In genomic region chr18:79942786-79943607, GRCh38 we compare ENCODE assay signal across 14 cellular contexts. TPM values are rescaled to one million over a fixed set of nuclear protein-coding genes. Genes with fewer than 3 reads are reported as not detected.
DNase-seq lines count a peak whose midpoint lies in the region; ATAC-seq and TF ChIP-seq lines count a peak whose summit lies in the region.
"Had no signal": no experiment of that assay in that cellular context is flagged by ENCODE, and none has a peak within 500 bp of the region (broad histone marks: within the 10 kb centered on the region; RNA-seq: fewer than 3 reads in every experiment).

No MANE protein-coding gene starts in this region.

- TF ChIP-seq EP300 in suprapubic skin (IDR thresholded peaks at IDR 0.05), result no peak

- peaks cover 53% of the 10 kb centered on the region for H3K4me1 Mint-ChIP-seq in chondrocyte (ENCODE audit: low read depth)
- no peaks in the 10 kb centered on the region for H3K4me1 Mint-ChIP-seq in Calu3 (ENCODE audit: low read depth, unreplicated experiment)

- DNase-seq in OCI-M1 (lab: John Stamatoyannopoulos, UW) (peak; percentile 59), chondrocyte (ENCODE audit: low spot score) (peak; percentile 79), suprapubic skin (ENCODE audit: low spot score in 2 of 2) (peak; percentile 62 to 67), Calu3 (no peak), GM13977 (ENCODE audit: low spot score) (no peak)
- DNase-seq: C1 segment of cervical spinal cord; DMS79 treated with DMSO at 0.1 percent for 48 hours; heart right ventricle; NCI-H526 treated with DMSO at 0.1 percent for 48 hours; nephron progenitor cell; stimulated activated CD4-positive, alpha-beta T cell treated with anti-CD3 and anti-CD28 coated beads, Interleukin-4, amount 100 ng/mL, for 4 hours had no signal

- no peak for TF ChIP-seq RAD21 in liver (IDR thresholded peaks at IDR 0.05)

- in situ Hi-C loops in GM13977 (cut with MboI; ENCODE audit: low pct_unique_long_range_greater_than_20kb, low sequenced_read_pairs, unreplicated experiment), result no loop called here

- peaks cover 3 to 14% (median 11%) of the 10 kb centered on the region in 4 donors for H3K36me3 ChIP-seq in liver (ENCODE audit: control insufficient read depth in 4 of 4, insufficient read depth in 3 of 4, low read depth in 1 of 4, low read length in 3 of 4)
- H3K36me3 ChIP-seq in suprapubic skin, result peaks cover 28% of the 10 kb centered on the region

- intact Hi-C loops in Calu3 (cut with micrococcal nuclease; ENCODE audit: unreplicated experiment), result no loop called here

- CTCF ChIA-PET in Calu3 (lab: Charles Lee), result no interaction called here

- WGBS in liver, result 69% methylated on average over 31 of the region's 31 CpGs
- WGBS in suprapubic skin, result 78% methylated on average over 18 of the region's 31 CpGs

- no peak for ATAC-seq in GM18868 (IDR thresholded peaks at IDR 0.05; ENCODE audit: unreplicated experiment)

- TF ChIP-seq POLR2A in suprapubic skin (IDR thresholded peaks at IDR 0.05), result no peak

- H3K9me3 ChIP-seq in liver (ENCODE audit: control insufficient read depth in 4 of 4, low read length in 3 of 4) (no peaks in the 10 kb centered on the region), suprapubic skin (no peaks in the 10 kb centered on the region)
- H3K9me3 ChIP-seq: heart right ventricle had no signal

- H3K36me3 Mint-ChIP-seq in chondrocyte (ENCODE audit: low read depth) (peaks cover 10% of the 10 kb centered on the region), Calu3 (ENCODE audit: insufficient read depth, unreplicated experiment) (peaks cover 6% of the 10 kb centered on the region)

- no peak for TF ChIP-seq CTCF in chondrocyte (IDR thresholded peaks at IDR 0.05)
- TF ChIP-seq CTCF in liver (IDR thresholded peaks at IDR 0.05; ENCODE audit: low read depth, low read length, missing input control), result no peak
- TF ChIP-seq CTCF in suprapubic skin (IDR thresholded peaks at IDR 0.05), result no peak
- TF ChIP-seq CTCF in Calu3 (IDR thresholded peaks at IDR 0.05; ENCODE audit: unreplicated experiment), result no peak
- TF ChIP-seq CTCF in GM13977 (IDR thresholded peaks at IDR 0.05; ENCODE audit: extremely low read depth, insufficient read depth, missing control alignments), result no peak

- H3K27me3 Mint-ChIP-seq in chondrocyte (ENCODE audit: low read depth) (no peaks in the 10 kb centered on the region), Calu3 (ENCODE audit: unreplicated experiment) (no peaks in the 10 kb centered on the region)
- H3K27me3 Mint-ChIP-seq: T-cell had no signal

- H3K4me3 Mint-ChIP-seq in chondrocyte (ENCODE audit: unreplicated experiment), result no peak overlapping the region
- no peak overlapping the region for H3K4me3 Mint-ChIP-seq in Calu3 (ENCODE audit: low read depth, unreplicated experiment)
- H3K4me3 Mint-ChIP-seq: nephron progenitor cell had no signal

- no peak overlapping the region for H3K27ac Mint-ChIP-seq in chondrocyte (ENCODE audit: unreplicated experiment)
- H3K27ac Mint-ChIP-seq in Calu3 (ENCODE audit: unreplicated experiment), result no peak overlapping the region

- H3K27me3 ChIP-seq in liver (ENCODE audit: control insufficient read depth in 4 of 4, insufficient read depth in 4 of 4, low read length in 3 of 4) (no peaks in the 10 kb centered on the region), suprapubic skin (no peaks in the 10 kb centered on the region)
- H3K27me3 ChIP-seq: heart right ventricle had no signal

- peaks cover 53 to 96% (median 92%) of the 10 kb centered on the region in 4 donors for H3K4me1 ChIP-seq in liver (ENCODE audit: control insufficient read depth in 4 of 4, insufficient read depth in 4 of 4, low read length in 3 of 4)
- peaks cover 84% of the 10 kb centered on the region for H3K4me1 ChIP-seq in suprapubic skin

- H3K27ac ChIP-seq in liver (ENCODE audit: low read depth in 1 of 2, low read length in 2 of 2) (peak overlapping the region; percentile 3 to 47), suprapubic skin (peak overlapping the region; percentile 31)
- H3K27ac ChIP-seq: heart right ventricle had no signal

- H3K9me3 Mint-ChIP-seq in chondrocyte (ENCODE audit: low read depth) (no peaks in the 10 kb centered on the region), Calu3 (ENCODE audit: low read depth, unreplicated experiment) (no peaks in the 10 kb centered on the region)
- H3K9me3 Mint-ChIP-seq: T-cell had no signal

- H3K9ac ChIP-seq in liver (ENCODE audit: low read depth in 1 of 2, low read length in 2 of 2), result peak overlapping the region in 1 of 2 donors; percentile 73

- no peak overlapping the region for H3K4me3 ChIP-seq in liver (ENCODE audit: low read depth in 1 of 3, low read length in 3 of 3)
- H3K4me3 ChIP-seq in suprapubic skin, result no peak overlapping the region
- H3K4me3 ChIP-seq: heart right ventricle had no signal

- BruUV-seq in Calu3 (replicated peaks; lab: Mats Ljungman, UMichigan), result no TSS peak

TF ChIP-seq in liver, 16 proteins besides CTCF, POLR2A, EP300 and RAD21:
- TF ChIP-seq, protein P1, sequence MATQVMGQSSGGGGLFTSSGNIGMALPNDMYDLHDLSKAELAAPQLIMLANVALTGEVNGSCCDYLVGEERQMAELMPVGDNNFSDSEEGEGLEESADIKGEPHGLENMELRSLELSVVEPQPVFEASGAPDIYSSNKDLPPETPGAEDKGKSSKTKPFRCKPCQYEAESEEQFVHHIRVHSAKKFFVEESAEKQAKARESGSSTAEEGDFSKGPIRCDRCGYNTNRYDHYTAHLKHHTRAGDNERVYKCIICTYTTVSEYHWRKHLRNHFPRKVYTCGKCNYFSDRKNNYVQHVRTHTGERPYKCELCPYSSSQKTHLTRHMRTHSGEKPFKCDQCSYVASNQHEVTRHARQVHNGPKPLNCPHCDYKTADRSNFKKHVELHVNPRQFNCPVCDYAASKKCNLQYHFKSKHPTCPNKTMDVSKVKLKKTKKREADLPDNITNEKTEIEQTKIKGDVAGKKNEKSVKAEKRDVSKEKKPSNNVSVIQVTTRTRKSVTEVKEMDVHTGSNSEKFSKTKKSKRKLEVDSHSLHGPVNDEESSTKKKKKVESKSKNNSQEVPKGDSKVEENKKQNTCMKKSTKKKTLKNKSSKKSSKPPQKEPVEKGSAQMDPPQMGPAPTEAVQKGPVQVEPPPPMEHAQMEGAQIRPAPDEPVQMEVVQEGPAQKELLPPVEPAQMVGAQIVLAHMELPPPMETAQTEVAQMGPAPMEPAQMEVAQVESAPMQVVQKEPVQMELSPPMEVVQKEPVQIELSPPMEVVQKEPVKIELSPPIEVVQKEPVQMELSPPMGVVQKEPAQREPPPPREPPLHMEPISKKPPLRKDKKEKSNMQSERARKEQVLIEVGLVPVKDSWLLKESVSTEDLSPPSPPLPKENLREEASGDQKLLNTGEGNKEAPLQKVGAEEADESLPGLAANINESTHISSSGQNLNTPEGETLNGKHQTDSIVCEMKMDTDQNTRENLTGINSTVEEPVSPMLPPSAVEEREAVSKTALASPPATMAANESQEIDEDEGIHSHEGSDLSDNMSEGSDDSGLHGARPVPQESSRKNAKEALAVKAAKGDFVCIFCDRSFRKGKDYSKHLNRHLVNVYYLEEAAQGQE (IDR thresholded peaks at IDR 0.05), result no peak
- no peak for TF ChIP-seq EGR1 (IDR thresholded peaks at IDR 0.05; ENCODE audit: low read depth in 2 of 2)
- no peak for TF ChIP-seq NR2F2 (IDR thresholded peaks at IDR 0.05)
- TF ChIP-seq, protein P2, sequence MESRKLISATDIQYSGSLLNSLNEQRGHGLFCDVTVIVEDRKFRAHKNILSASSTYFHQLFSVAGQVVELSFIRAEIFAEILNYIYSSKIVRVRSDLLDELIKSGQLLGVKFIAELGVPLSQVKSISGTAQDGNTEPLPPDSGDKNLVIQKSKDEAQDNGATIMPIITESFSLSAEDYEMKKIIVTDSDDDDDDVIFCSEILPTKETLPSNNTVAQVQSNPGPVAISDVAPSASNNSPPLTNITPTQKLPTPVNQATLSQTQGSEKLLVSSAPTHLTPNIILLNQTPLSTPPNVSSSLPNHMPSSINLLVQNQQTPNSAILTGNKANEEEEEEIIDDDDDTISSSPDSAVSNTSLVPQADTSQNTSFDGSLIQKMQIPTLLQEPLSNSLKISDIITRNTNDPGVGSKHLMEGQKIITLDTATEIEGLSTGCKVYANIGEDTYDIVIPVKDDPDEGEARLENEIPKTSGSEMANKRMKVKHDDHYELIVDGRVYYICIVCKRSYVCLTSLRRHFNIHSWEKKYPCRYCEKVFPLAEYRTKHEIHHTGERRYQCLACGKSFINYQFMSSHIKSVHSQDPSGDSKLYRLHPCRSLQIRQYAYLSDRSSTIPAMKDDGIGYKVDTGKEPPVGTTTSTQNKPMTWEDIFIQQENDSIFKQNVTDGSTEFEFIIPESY (IDR thresholded peaks at IDR 0.05), result no peak

RNA-seq across cellular contexts. Expression of gene SLC66A2, which starts 8.5 kb away (rescaled TPM):
- total RNA-seq in chondrocyte (27.6 to 32.1 TPM (median 29.1 TPM) in 3 replicates), liver (10 to 100 TPM; 47.8 to 86.4 TPM), suprapubic skin (10 to 100 TPM; 53.4 to 84.7 (median 79.3) TPM), Calu3 (2022) (19.5 and 23.4 TPM in 2 replicates)
- 100 to 1,000 TPM in 1 of 2 donors, 10 to 100 TPM in 1; 49.3 to 107 TPM for polyA plus RNA-seq in liver

RNA-seq across cellular contexts. Expression of gene HSBP1L1, which starts 21.4 kb away (rescaled TPM):
- total RNA-seq in chondrocyte (0.99 to 5.4 TPM (median 5.1 TPM) in 3 replicates), liver (10 to 100 TPM; 12.2 to 31.5 TPM), suprapubic skin (10 to 100 TPM; 25.0 to 45.7 (median 41.5) TPM), Calu3 (2022) (17.9 and 18.8 TPM in 2 replicates)
- 10 to 100 TPM; 21.3 to 61.0 TPM for polyA plus RNA-seq in liver

RNA-seq across cellular contexts. Expression of gene TXNL4A, which starts 45.4 kb away (rescaled TPM):
- total RNA-seq in chondrocyte (141 to 143 TPM (median 141 TPM) in 3 replicates), liver (10 to 100 TPM; 18.0 to 23.8 TPM), suprapubic skin (10 to 100 TPM; 20.6 to 35.0 (median 24.6) TPM), Calu3 (2022) (64.1 and 75.9 TPM in 2 replicates)
- 10 to 100 TPM; 41.8 to 86.2 TPM for polyA plus RNA-seq in liver

Comparison
In these comparisons a context has a peak if more than half of its experiments do, and no peak if none do; other contexts are left out.
1. DNase-seq: peak in OCI-M1 (single experiment), chondrocyte (single experiment) and suprapubic skin (2 of 2); none in Calu3 (single experiment) and GM13977 (single experiment).